In genomic region chr14:69879175-69880047, GRCh38 we compare ENCODE assay signal across 1 cellular context.
A peak's percentile ranks its signal among the peaks of the same experiment; 100 is the strongest.
TF ChIP-seq lines count a peak whose summit lies in the region.

Gene SMOC1 (plus strand): TSS chr14:69879416. CDS start chr14:69879679, 263 bp downstream.

TF ChIP-seq in HepG2, 621 proteins besides CTCF, POLR2A, EP300 and RAD21 (continued from another document and continues in another):
- no peak for TF ChIP-seq SYNCRIP (IDR thresholded peaks at IDR 0.05; ENCODE audit: insufficient read depth, low read depth, low read length)
- TF ChIP-seq ZNF503 (CRISPR knock-in tag; IDR thresholded peaks at IDR 0.05) = peak; percentile 48; the same call in 1 of the 2 replicates
- TF ChIP-seq LBX2 (CRISPR knock-in tag; IDR thresholded peaks at IDR 0.05; ENCODE audit: borderline replicate concordance) = no peak
- TF ChIP-seq SCMH1 (CRISPR knock-in tag; IDR thresholded peaks at IDR 0.05; ENCODE audit: borderline replicate concordance) = no peak
- no peak for TF ChIP-seq ZNF3 (CRISPR knock-in tag; IDR thresholded peaks at IDR 0.05)
- TF ChIP-seq ZNF572 (CRISPR knock-in tag; IDR thresholded peaks at IDR 0.05) = no peak
- TF ChIP-seq ZNF354B (CRISPR knock-in tag; IDR thresholded peaks at IDR 0.05) = no peak
- TF ChIP-seq NCOR1 (IDR thresholded peaks at IDR 0.05; ENCODE audit: borderline replicate concordance, low read length) = no peak
- peak; percentile 80; the same call in 1 of the 2 replicates for TF ChIP-seq ZNF784 (CRISPR knock-in tag; IDR thresholded peaks at IDR 0.05; ENCODE audit: borderline replicate concordance)
- TF ChIP-seq PRDM10 (CRISPR knock-in tag; IDR thresholded peaks at IDR 0.05; ENCODE audit: low read depth) = no peak
- TF ChIP-seq ZNF678 (CRISPR knock-in tag; IDR thresholded peaks at IDR 0.05) = 0 out of 2 replicates have a peak, but pooled peaks have one; percentile 63
- TF ChIP-seq KDM2A (CRISPR knock-in tag; IDR thresholded peaks at IDR 0.05; ENCODE audit: borderline replicate concordance, low read depth) = peak; percentile 59; the same call in 1 of the 2 replicates
- no peak for TF ChIP-seq FOXA3 (CRISPR knock-in tag; IDR thresholded peaks at IDR 0.05)
- TF ChIP-seq NAIF1 (CRISPR knock-in tag; IDR thresholded peaks at IDR 0.05; ENCODE audit: borderline replicate concordance) = no peak
- TF ChIP-seq NR2C2 (CRISPR knock-in tag; IDR thresholded peaks at IDR 0.05; ENCODE audit: borderline replicate concordance) = 0 out of 2 replicates have a peak, but pooled peaks have one; percentile 34
- peak; percentile 91; the same call in 1 of the 2 replicates for TF ChIP-seq ZIK1 (CRISPR knock-in tag; IDR thresholded peaks at IDR 0.05; ENCODE audit: borderline replicate concordance, low read depth)
- TF ChIP-seq ZNF883 (CRISPR knock-in tag; IDR thresholded peaks at IDR 0.05; ENCODE audit: not compliant biosample characterization) = peak; percentile 87
- TF ChIP-seq CERS6 (CRISPR knock-in tag; IDR thresholded peaks at IDR 0.05) = peak; percentile 41; the same call in 1 of the 2 replicates
- TF ChIP-seq LCORL (IDR thresholded peaks at IDR 0.05) = no peak
- peak; percentile 37; the same call in 1 of the 2 replicates for TF ChIP-seq LCORL (CRISPR knock-in tag; IDR thresholded peaks at IDR 0.05)
- TF ChIP-seq ZNF501 (CRISPR knock-in tag; IDR thresholded peaks at IDR 0.05) = peak; percentile 60; the same call in 1 of the 2 replicates
- TF ChIP-seq PATZ1 (CRISPR knock-in tag; IDR thresholded peaks at IDR 0.05) = peak; percentile 58
- TF ChIP-seq RFX3 (CRISPR knock-in tag; IDR thresholded peaks at IDR 0.05) = no peak
- no peak; the same call in none of the 2 replicates for TF ChIP-seq ZNF607 (CRISPR knock-in tag; IDR thresholded peaks at IDR 0.05; ENCODE audit: borderline replicate concordance)
- TF ChIP-seq PAX8 (CRISPR knock-in tag; IDR thresholded peaks at IDR 0.05; ENCODE audit: borderline replicate concordance) = peak; percentile 89; the same call in 1 of the 2 replicates
- TF ChIP-seq HDAC2 (CRISPR knock-in tag; IDR thresholded peaks at IDR 0.05) = no peak; the same call in 1 of the 2 replicates
- no peak for TF ChIP-seq PCBP1 (IDR thresholded peaks at IDR 0.05; ENCODE audit: borderline replicate concordance, low read depth, low read length)
- no peak for TF ChIP-seq GMEB2 (CRISPR knock-in tag; IDR thresholded peaks at IDR 0.05; ENCODE audit: low read depth)
- TF ChIP-seq POGZ (CRISPR knock-in tag; IDR thresholded peaks at IDR 0.05) = peak; percentile 75; the same call in 1 of the 2 replicates
- no peak for TF ChIP-seq ARID2 (CRISPR knock-in tag; IDR thresholded peaks at IDR 0.05; ENCODE audit: borderline replicate concordance)
- TF ChIP-seq NBN (conservative IDR thresholded peaks at IDR 0.05) = no peak
- no peak for TF ChIP-seq SOX5 (CRISPR knock-in tag; IDR thresholded peaks at IDR 0.05; ENCODE audit: borderline replicate concordance)
- no peak for TF ChIP-seq GATAD2A (CRISPR knock-in tag; IDR thresholded peaks at IDR 0.05)
- TF ChIP-seq HOXD1 (CRISPR knock-in tag; IDR thresholded peaks at IDR 0.05) = peak; percentile 68; the same call in 1 of the 2 replicates
- TF ChIP-seq SMC3 (IDR thresholded peaks at IDR 0.05; ENCODE audit: low read length) = no peak
- no peak for TF ChIP-seq ZNF276 (CRISPR knock-in tag; IDR thresholded peaks at IDR 0.05; ENCODE audit: low read depth)
- TF ChIP-seq SP5 (CRISPR knock-in tag; IDR thresholded peaks at IDR 0.05; ENCODE audit: borderline replicate concordance, low read depth) = no peak
- TF ChIP-seq DMTF1 (CRISPR knock-in tag; IDR thresholded peaks at IDR 0.05) = 0 out of 2 replicates have a peak, but pooled peaks have one; percentile 17
- peak; percentile 86; the same call in 1 of the 2 replicates for TF ChIP-seq ZNF230 (CRISPR knock-in tag; IDR thresholded peaks at IDR 0.05)
- no peak for TF ChIP-seq MLX (CRISPR knock-in tag; IDR thresholded peaks at IDR 0.05)
- peak; percentile 80; the same call in 1 of the 2 replicates for TF ChIP-seq ZNF558 (CRISPR knock-in tag; IDR thresholded peaks at IDR 0.05; ENCODE audit: borderline replicate concordance)
- TF ChIP-seq TOE1 (CRISPR knock-in tag; IDR thresholded peaks at IDR 0.05) = no peak
- TF ChIP-seq ZSCAN9 (CRISPR knock-in tag; IDR thresholded peaks at IDR 0.05; ENCODE audit: borderline replicate concordance) = no peak
